In genomic region chr17:72462814-72463213, GRCh38 we compare ENCODE assay signal across 18 cellular contexts.
DNase-seq lines count a peak whose midpoint lies in the region; ATAC-seq and TF ChIP-seq lines count a peak whose summit lies in the region.
"Had no signal": no experiment of that assay in that cellular context is flagged by ENCODE, and none has a peak within 500 bp of the region (broad histone marks: within the 10 kb centered on the region; RNA-seq: fewer than 3 reads in every experiment).

No MANE protein-coding gene starts in this region.

- H3K36me3 Mint-ChIP-seq in MCF 10A (ENCODE audit: insufficient read depth, unreplicated experiment), result peaks cover 17% of the 10 kb centered on the region

- no TSS peak for BruUV-seq in MCF 10A (replicated peaks; lab: Mats Ljungman, UMichigan)
- no TSS peak for BruUV-seq in OCI-LY7 (replicated peaks; lab: Mats Ljungman, UMichigan)

- no peaks in the 10 kb centered on the region for H3K27me3 Mint-ChIP-seq in MCF 10A (ENCODE audit: insufficient read depth, unreplicated experiment)

- CTCF ChIA-PET in MCF 10A (lab: Yijun Ruan, JAX), result interaction anchor here (0.8 kb wide), 1 partner anchor 1233 kb away, joined by 4 read pairs; no protein-coding TSS in a partner anchor
- CTCF ChIA-PET in OCI-LY7 (lab: Charles Lee; ENCODE audit: unreplicated experiment), result no interaction called here

- no peak overlapping the region for H2AFZ ChIP-seq in OCI-LY7 (ENCODE audit: low read length)
- H2AFZ ChIP-seq: GM23338 had no signal

- no peaks in the 10 kb centered on the region for H4K20me1 ChIP-seq in OCI-LY7 (ENCODE audit: insufficient read depth, low read length)

- H3K36me3 ChIP-seq in breast epithelium, result no peaks in the 10 kb centered on the region
- no peaks in the 10 kb centered on the region for H3K36me3 ChIP-seq in body of pancreas (replicated peaks in 1 of 2; ENCODE audit: insufficient read depth in 1 of 2, low read depth in 2 of 2)
- no peaks in the 10 kb centered on the region for H3K36me3 ChIP-seq in OCI-LY7 (ENCODE audit: insufficient read depth, low read length)

- DNase-seq in MCF 10A (ENCODE audit: unreplicated experiment), result peak; percentile 33
- no peak for DNase-seq in breast epithelium (ENCODE audit: low spot score in 2 of 2)
- no peak for DNase-seq in body of pancreas
- peak; percentile 40 for DNase-seq in kidney tubule cell (ENCODE audit: low spot score)
- DNase-seq in COLO668 (lab: John Stamatoyannopoulos, UW; ENCODE audit: unreplicated experiment), result no peak
- DNase-seq in OCI-LY7 (ENCODE audit: low spot score), result no peak
- DNase-seq: 8988T, COR-L47, DMS53, GDM1, HFFc6, NCI-H187 treated with DMSO at 0.1 percent for 48 hours, NCI-H2171, NCI-H446 treated with DMSO at 0.1 percent for 48 hours, NCI-H748 treated with DMSO at 0.1 percent for 48 hours had no signal

- H3K4me1 ChIP-seq in breast epithelium (no peaks in the 10 kb centered on the region), body of pancreas (peaks cover 62% of the 10 kb centered on the region), OCI-LY7 (ENCODE audit: insufficient read depth, low read length, poor library complexity, severe bottlenecking) (no peaks in the 10 kb centered on the region)

- no peak overlapping the region for H3K27ac Mint-ChIP-seq in MCF 10A (ENCODE audit: low read depth, unreplicated experiment)
- H3K27ac Mint-ChIP-seq: GM23338 had no signal

- H3K4me2 ChIP-seq in OCI-LY7 (ENCODE audit: low read length), result no peak overlapping the region
- H3K4me2 ChIP-seq: GM23338 had no signal

- TF ChIP-seq POLR2A in breast epithelium (IDR thresholded peaks at IDR 0.05), result no peak
- TF ChIP-seq POLR2A in body of pancreas (IDR thresholded peaks at IDR 0.05), result no peak

- H3K9me3 Mint-ChIP-seq in MCF 10A (ENCODE audit: unreplicated experiment), result no peaks in the 10 kb centered on the region
- H3K9me3 Mint-ChIP-seq: HFFc6 had no signal

- H3K9me2 ChIP-seq in OCI-LY7 (ENCODE audit: insufficient read depth, low read length), result no peaks in the 10 kb centered on the region

- WGBS in body of pancreas, 2 donors, result 84 to 92% methylated on average over 4 of the region's 4 CpGs

- ATAC-seq in body of pancreas (no peak), HG03108 (IDR thresholded peaks at IDR 0.05; ENCODE audit: unreplicated experiment) (no peak), HG02981 (IDR thresholded peaks at IDR 0.05; ENCODE audit: unreplicated experiment) (no peak)
- ATAC-seq: GM23338 had no signal

- no peak for TF ChIP-seq CTCF in MCF 10A (IDR thresholded peaks at IDR 0.05; ENCODE audit: unreplicated experiment)
- no peak for TF ChIP-seq CTCF in breast epithelium (IDR thresholded peaks at IDR 0.05)
- TF ChIP-seq CTCF in body of pancreas (IDR thresholded peaks at IDR 0.05), result no peak
- no peak for TF ChIP-seq CTCF in OCI-LY7 (conservative IDR thresholded peaks at IDR 0.05; ENCODE audit: low read length)

- H3K9me3 ChIP-seq in breast epithelium, result no peaks in the 10 kb centered on the region
- no peaks in the 10 kb centered on the region for H3K9me3 ChIP-seq in body of pancreas
- H3K9me3 ChIP-seq in OCI-LY7 (ENCODE audit: low read length), result no peaks in the 10 kb centered on the region

- H3K4me3 ChIP-seq in breast epithelium, result no peak overlapping the region
- no peak overlapping the region for H3K4me3 ChIP-seq in body of pancreas
- no peak overlapping the region for H3K4me3 ChIP-seq in OCI-LY7 (ENCODE audit: low read depth, low read length, poor library complexity, severe bottlenecking)
- H3K4me3 ChIP-seq: GM23338 had no signal

- H3K79me2 ChIP-seq in OCI-LY7 (ENCODE audit: insufficient read depth, low read depth, low read length), result no peaks in the 10 kb centered on the region

- no peak overlapping the region for H3K4me3 Mint-ChIP-seq in MCF 10A (ENCODE audit: unreplicated experiment)
- H3K4me3 Mint-ChIP-seq: GM23338, HFFc6 had no signal

- H3K4me1 Mint-ChIP-seq in MCF 10A (ENCODE audit: insufficient read depth, unreplicated experiment), result peaks cover 61% of the 10 kb centered on the region

- intact Hi-C loops in MCF 10A (cut with micrococcal nuclease), result no loop called here
- intact Hi-C loops in breast epithelium (cut with DNase I; ENCODE audit: low total_unique reads), result no loop called here
- intact Hi-C loops in body of pancreas (cut with DNase I), result no loop called here
- intact Hi-C loops in OCI-LY7 (cut with micrococcal nuclease; ENCODE audit: unreplicated experiment), result no loop called here

- H3K27ac ChIP-seq in breast epithelium, result no peak overlapping the region
- peak overlapping the region; percentile 45 to 93 (median 78) for H3K27ac ChIP-seq in body of pancreas
- H3K27ac ChIP-seq in OCI-LY7 (ENCODE audit: low read depth, low read length, poor library complexity, severe bottlenecking), result no peak overlapping the region

- H3K27me3 ChIP-seq in breast epithelium, result no peaks in the 10 kb centered on the region
- no peaks in the 10 kb centered on the region for H3K27me3 ChIP-seq in body of pancreas

- POLR2A ChIA-PET in MCF 10A (lab: Yijun Ruan, JAX) (interaction anchor here (0.6 to 0.7 kb wide), 2 partner anchors 30 to 829 kb away, joined by 3 read pairs; no protein-coding TSS in a partner anchor), OCI-LY7 (lab: Charles Lee) (interaction anchor here (0.7 kb wide), 1 partner anchor 34 kb away, joined by 3 read pairs; no protein-coding TSS in a partner anchor)

Comparison
In these comparisons a context has a peak if more than half of its experiments do, and no peak if none do; other contexts are left out.
1. DNase-seq: peak in MCF 10A (single experiment) and kidney tubule cell (single experiment); none in breast epithelium (0 of 2), body of pancreas (0 of 4), COLO668 (single experiment) and OCI-LY7 (single experiment).
2. H3K27ac ChIP-seq: peak in body of pancreas (4 of 4); none in breast epithelium (0 of 2) and OCI-LY7 (single experiment).